2 cellular contexts compared by ENCODE assay signal in the genomic region with DNA sequence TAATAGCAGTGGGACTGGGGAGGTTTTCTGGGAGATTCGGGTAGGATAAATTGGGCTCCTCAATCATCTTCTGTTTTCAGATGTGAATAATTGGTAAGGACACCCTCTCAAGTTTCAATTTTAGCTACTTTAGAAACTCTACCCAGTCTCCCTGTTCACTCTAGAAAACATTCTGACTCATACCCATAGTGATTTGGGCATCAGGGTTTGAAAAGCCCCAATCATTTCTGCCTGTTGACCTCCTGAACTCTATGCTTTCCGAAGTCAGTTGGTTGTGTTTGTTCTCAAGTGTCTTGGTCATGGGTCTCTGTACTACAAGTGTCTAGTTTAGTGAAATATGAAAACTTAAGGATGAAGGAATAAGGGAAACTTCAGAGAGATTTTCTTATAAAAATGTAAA.
A peak's percentile ranks its signal among the peaks of the same experiment; 100 is the strongest.
TF ChIP-seq lines count a peak whose summit lies in the region.

No MANE protein-coding gene starts in this region.

TF ChIP-seq in SK-N-SH, 30 proteins besides CTCF, POLR2A, EP300 and RAD21:
- TF ChIP-seq JUND (IDR thresholded peaks at IDR 0.05) (no peak), RFX5 (IDR thresholded peaks at IDR 0.05; ENCODE audit: low read length) (no peak), PBX3 (IDR thresholded peaks at IDR 0.05) (no peak), GABPA (IDR thresholded peaks at IDR 0.05; ENCODE audit: low read depth) (no peak), RXRA (IDR thresholded peaks at IDR 0.05; ENCODE audit: borderline replicate concordance, low read depth) (peak; percentile 44; the same call in 1 of the 2 replicates), CHD2 (IDR thresholded peaks at IDR 0.05; ENCODE audit: low read length, partially characterized antibody) (no peak)

TF ChIP-seq in HepG2, 621 proteins besides CTCF, POLR2A, EP300 and RAD21:
- no peak for TF ChIP-seq ARID4A (CRISPR knock-in tag; IDR thresholded peaks at IDR 0.05; ENCODE audit: borderline replicate concordance)
- no peak for TF ChIP-seq ZBTB44 (CRISPR knock-in tag; IDR thresholded peaks at IDR 0.05)
- TF ChIP-seq SMYD3 (CRISPR knock-in tag; IDR thresholded peaks at IDR 0.05), result no peak
- TF ChIP-seq PRMT3 (CRISPR knock-in tag; IDR thresholded peaks at IDR 0.05; ENCODE audit: borderline replicate concordance, low read depth), result no peak
- TF ChIP-seq, protein P1, sequence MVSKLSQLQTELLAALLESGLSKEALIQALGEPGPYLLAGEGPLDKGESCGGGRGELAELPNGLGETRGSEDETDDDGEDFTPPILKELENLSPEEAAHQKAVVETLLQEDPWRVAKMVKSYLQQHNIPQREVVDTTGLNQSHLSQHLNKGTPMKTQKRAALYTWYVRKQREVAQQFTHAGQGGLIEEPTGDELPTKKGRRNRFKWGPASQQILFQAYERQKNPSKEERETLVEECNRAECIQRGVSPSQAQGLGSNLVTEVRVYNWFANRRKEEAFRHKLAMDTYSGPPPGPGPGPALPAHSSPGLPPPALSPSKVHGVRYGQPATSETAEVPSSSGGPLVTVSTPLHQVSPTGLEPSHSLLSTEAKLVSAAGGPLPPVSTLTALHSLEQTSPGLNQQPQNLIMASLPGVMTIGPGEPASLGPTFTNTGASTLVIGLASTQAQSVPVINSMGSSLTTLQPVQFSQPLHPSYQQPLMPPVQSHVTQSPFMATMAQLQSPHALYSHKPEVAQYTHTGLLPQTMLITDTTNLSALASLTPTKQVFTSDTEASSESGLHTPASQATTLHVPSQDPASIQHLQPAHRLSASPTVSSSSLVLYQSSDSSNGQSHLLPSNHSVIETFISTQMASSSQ (IDR thresholded peaks at IDR 0.05; ENCODE audit: low read depth), result no peak
- TF ChIP-seq, protein P1 (CRISPR knock-in tag; IDR thresholded peaks at IDR 0.05; ENCODE audit: borderline replicate concordance), result no peak
- no peak for TF ChIP-seq ZFP36L2 (CRISPR knock-in tag; IDR thresholded peaks at IDR 0.05)
- TF ChIP-seq ZNF598 (CRISPR knock-in tag; IDR thresholded peaks at IDR 0.05; ENCODE audit: borderline replicate concordance), result no peak
- no peak for TF ChIP-seq ZSCAN9 (CRISPR knock-in tag; IDR thresholded peaks at IDR 0.05; ENCODE audit: borderline replicate concordance)
- TF ChIP-seq RERE (CRISPR knock-in tag; IDR thresholded peaks at IDR 0.05; ENCODE audit: low read depth), result no peak
- TF ChIP-seq, protein P2, sequence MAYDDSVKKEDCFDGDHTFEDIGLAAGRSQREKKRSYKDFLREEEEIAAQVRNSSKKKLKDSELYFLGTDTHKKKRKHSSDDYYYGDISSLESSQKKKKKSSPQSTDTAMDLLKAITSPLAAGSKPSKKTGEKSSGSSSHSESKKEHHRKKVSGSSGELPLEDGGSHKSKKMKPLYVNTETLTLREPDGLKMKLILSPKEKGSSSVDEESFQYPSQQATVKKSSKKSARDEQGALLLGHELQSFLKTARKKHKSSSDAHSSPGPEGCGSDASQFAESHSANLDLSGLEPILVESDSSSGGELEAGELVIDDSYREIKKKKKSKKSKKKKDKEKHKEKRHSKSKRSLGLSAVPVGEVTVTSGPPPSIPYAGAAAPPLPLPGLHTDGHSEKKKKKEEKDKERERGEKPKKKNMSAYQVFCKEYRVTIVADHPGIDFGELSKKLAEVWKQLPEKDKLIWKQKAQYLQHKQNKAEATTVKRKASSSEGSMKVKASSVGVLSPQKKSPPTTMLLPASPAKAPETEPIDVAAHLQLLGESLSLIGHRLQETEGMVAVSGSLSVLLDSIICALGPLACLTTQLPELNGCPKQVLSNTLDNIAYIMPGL (CRISPR knock-in tag; IDR thresholded peaks at IDR 0.05; ENCODE audit: borderline replicate concordance in 1 of 2, low read depth in 1 of 2), result no peak
- no peak for TF ChIP-seq ZNF317 (CRISPR knock-in tag; IDR thresholded peaks at IDR 0.05)
